19 cellular contexts compared by ENCODE assay signal in genomic region chr5:34500236-34500836, GRCh38.
DNase-seq lines count a peak whose midpoint lies in the region; ATAC-seq and TF ChIP-seq lines count a peak whose summit lies in the region.
"Had no signal": no experiment of that assay in that cellular context is flagged by ENCODE, and none has a peak within 500 bp of the region (broad histone marks: within the 10 kb centered on the region; RNA-seq: fewer than 3 reads in every experiment).

No MANE protein-coding gene starts in this region.

- 50% methylated on average over 9 of the region's 9 CpGs for WGBS in liver
- WGBS in lower leg skin, 2 donors = 83 to 86% methylated on average over 9 of the region's 9 CpGs

- ATAC-seq in HG02759 (IDR thresholded peaks at IDR 0.05; ENCODE audit: unreplicated experiment) = peak; percentile 19
- ATAC-seq: T-cell had no signal

- no peaks in the 10 kb centered on the region for H3K36me3 ChIP-seq in liver (ENCODE audit: control insufficient read depth in 4 of 4, insufficient read depth in 3 of 4, low read depth in 1 of 4, low read length in 3 of 4)
- H3K36me3 ChIP-seq: breast epithelium had no signal

- TF ChIP-seq CTCF in liver (IDR thresholded peaks at IDR 0.05; ENCODE audit: low read depth, low read length, missing input control) = no peak
- TF ChIP-seq CTCF in lower leg skin (IDR thresholded peaks at IDR 0.05) = no peak

- H3K9ac ChIP-seq in liver (ENCODE audit: low read depth in 1 of 2, low read length in 2 of 2) = no peak overlapping the region

- no peaks in the 10 kb centered on the region for H3K9me3 ChIP-seq in liver (ENCODE audit: control insufficient read depth in 4 of 4, low read length in 3 of 4)
- H3K9me3 ChIP-seq: breast epithelium had no signal

- peak; percentile 28 to 36 for TF ChIP-seq RAD21 in liver (IDR thresholded peaks at IDR 0.05)

- H3K27ac ChIP-seq in liver (ENCODE audit: low read depth in 1 of 2, low read length in 2 of 2) = peak overlapping the region; percentile 36 to 68
- H3K27ac ChIP-seq: breast epithelium, RWPE1, VCaP had no signal

- DNase-seq in amniotic epithelial cell (ENCODE audit: low read depth) = peak; percentile 55
- DNase-seq in NCI-H1930 (lab: John Stamatoyannopoulos, UW) = no peak
- DNase-seq in effector CD8-positive, alpha-beta T cell (lab: John Stamatoyannopoulos, UW) = no peak
- DNase-seq in NCI-H1105 treated with DMSO at 0.1 percent for 48 hours (lab: John Stamatoyannopoulos, UW) = no peak
- no peak for DNase-seq in lower leg skin (ENCODE audit: low spot score in 2 of 2)
- DNase-seq: activated CD4-positive, alpha-beta memory T cell treated with anti-CD3 and anti-CD28 coated beads, Interleukin-2, amount 10 ng/mL, durations not matched to agents 7 days and 5 days; activated T-cell treated with anti-CD3 and anti-CD28 coated beads, Interleukin-2, amount 50 U/mL, for 24 hours; hippocampal formation; Karpas-422; NCI-H1436; stimulated activated CD4-positive, alpha-beta T cell treated with anti-CD3 and anti-CD28 coated beads, Interleukin-4, amount 100 ng/mL, for 24 hours; substantia nigra; T-cell had no signal

- TF ChIP-seq POLR2A in lower leg skin (IDR thresholded peaks at IDR 0.05) = no peak

- intact Hi-C loops in lower leg skin (cut with DNase I; ENCODE audit: low total_unique reads) = no loop called here

- H3K4me1 ChIP-seq in liver (ENCODE audit: control insufficient read depth in 4 of 4, insufficient read depth in 4 of 4, low read length in 3 of 4) = peaks cover 13 to 34% (median 22%) of the 10 kb centered on the region in 4 donors

- H3K27me3 ChIP-seq in liver (ENCODE audit: control insufficient read depth in 4 of 4, insufficient read depth in 4 of 4, low read length in 3 of 4) = no peaks in the 10 kb centered on the region

- no peak overlapping the region for H3K4me3 ChIP-seq in liver (ENCODE audit: low read depth in 1 of 3, low read length in 3 of 3)
- no peak overlapping the region for H3K4me3 ChIP-seq in lower leg skin (ENCODE audit: low read depth, poor library complexity, severe bottlenecking)
- H3K4me3 ChIP-seq: breast epithelium, skin epidermis had no signal

TF ChIP-seq in liver, 16 proteins besides CTCF, POLR2A, EP300 and RAD21:
- TF ChIP-seq HNF4G (IDR thresholded peaks at IDR 0.05) (peak; percentile 38), EGR1 (IDR thresholded peaks at IDR 0.05; ENCODE audit: low read depth in 2 of 2) (peak in 1 of 2 donors; percentile 49), ZBTB33 (IDR thresholded peaks at IDR 0.05) (peak; percentile 70), ATF3 (IDR thresholded peaks at IDR 0.05) (peak; percentile 84), MAX (IDR thresholded peaks at IDR 0.05) (peak; percentile 78), NR2F2 (IDR thresholded peaks at IDR 0.05) (peak; percentile 58), SP1 (IDR thresholded peaks at IDR 0.05) (peak; percentile 92), RXRA (IDR thresholded peaks at IDR 0.05) (peak; percentile 98 to 99), JUND (IDR thresholded peaks at IDR 0.05) (peak; percentile 66 to 70), GABPA (IDR thresholded peaks at IDR 0.05 in 1 of 2, conservative IDR thresholded peaks at IDR 0.05 in 1 of 2) (peak in 1 of 2 donors; percentile 39), YY1 (IDR thresholded peaks at IDR 0.05) (peak; percentile 47), FOXA1 (IDR thresholded peaks at IDR 0.05) (peak; percentile 52), TAF1 (conservative IDR thresholded peaks at IDR 0.05) (no peak), REST (IDR thresholded peaks at IDR 0.05) (peak; percentile 48), FOXA2 (IDR thresholded peaks at IDR 0.05) (peak; percentile 53), HNF4A (conservative IDR thresholded peaks at IDR 0.05) (peak; percentile 67 to 71)
